Comparison of ENCODE assay signal across 37 cellular contexts in the genomic region with DNA sequence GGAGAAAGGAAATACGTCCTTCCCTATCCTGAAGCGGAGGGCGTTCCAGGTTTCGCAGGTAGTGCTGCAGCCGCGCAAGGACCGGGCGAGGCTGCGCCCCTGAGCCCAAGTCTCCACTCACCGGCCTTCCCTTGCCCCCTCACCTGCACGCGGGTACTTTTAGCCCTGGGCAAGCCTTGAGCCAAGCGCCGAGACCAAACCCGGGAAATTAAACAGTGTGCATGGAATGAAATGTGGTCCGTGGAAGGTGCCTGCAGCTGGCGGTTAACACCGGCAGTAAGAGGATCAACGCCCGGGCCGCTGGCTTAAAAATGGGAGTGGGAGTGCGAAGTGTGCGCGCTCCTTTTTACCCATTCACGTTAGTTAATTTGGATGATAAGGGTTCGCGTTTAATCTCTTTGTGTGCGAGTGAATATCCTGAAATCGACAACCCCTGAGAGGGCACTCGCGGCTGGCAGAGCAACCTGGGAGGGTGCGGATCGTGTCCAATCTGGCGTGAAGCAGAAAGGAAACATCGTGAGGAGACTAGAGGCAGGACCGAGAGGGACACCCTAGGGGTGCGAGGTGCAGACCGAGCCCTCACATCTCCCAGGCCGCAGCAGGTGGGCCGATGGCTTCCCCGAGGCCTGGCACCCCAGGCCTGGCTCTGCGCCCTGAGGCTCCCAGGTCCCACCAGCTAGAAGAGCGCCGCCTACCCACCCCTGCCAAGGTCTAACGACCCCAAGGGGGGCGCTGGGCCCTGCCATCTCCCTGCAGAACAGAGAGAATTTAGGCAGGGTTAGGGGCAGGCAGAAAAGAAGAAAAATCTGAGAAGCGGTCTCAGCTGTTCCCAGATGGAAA. TPM values are rescaled to one million over a fixed set of nuclear protein-coding genes. Genes with fewer than 3 reads are reported as not detected.
DNase-seq lines count a peak whose midpoint lies in the region; ATAC-seq and TF ChIP-seq lines count a peak whose summit lies in the region.
"Had no signal": no experiment of that assay in that cellular context is flagged by ENCODE, and none has a peak within 500 bp of the region (broad histone marks: within the 10 kb centered on the region; RNA-seq: fewer than 3 reads in every experiment).

No MANE protein-coding gene starts in this region.

- H4K20me1 ChIP-seq in neural cell (ENCODE audit: insufficient read depth) = no peaks in the 10 kb centered on the region

- no peak overlapping the region for H3K9ac ChIP-seq in neural cell (ENCODE audit: low read length)

- H3K4me2 ChIP-seq in neural cell (ENCODE audit: low read length) = no peak overlapping the region

- no peak overlapping the region for H3K27ac ChIP-seq in neural cell (ENCODE audit: low read length)
- H3K27ac ChIP-seq: brain microvascular endothelial cell, esophagus squamous epithelium, foreskin keratinocyte, heart left ventricle, sigmoid colon, WERI-Rb-1 had no signal

- H3K79me2 ChIP-seq in neural cell (replicated peaks; ENCODE audit: insufficient read depth, low read length) = no peaks in the 10 kb centered on the region

- TF ChIP-seq RAD21 in neural cell (conservative IDR thresholded peaks at IDR 0.05) = no peak

- no peak for TF ChIP-seq EP300 in neural cell (conservative IDR thresholded peaks at IDR 0.05; ENCODE audit: poor library complexity, severe bottlenecking)

- H3K9me3 ChIP-seq in neural cell (ENCODE audit: low read length) = no peaks in the 10 kb centered on the region
- H3K9me3 ChIP-seq: BE2C, esophagus squamous epithelium, heart left ventricle, sigmoid colon had no signal

- H3K36me3 ChIP-seq in H7 (replicated peaks; ENCODE audit: control insufficient read depth, insufficient read depth, low read length) (no peaks in the 10 kb centered on the region), neural cell (ENCODE audit: insufficient read depth, low read length) (no peaks in the 10 kb centered on the region)
- H3K36me3 ChIP-seq: BE2C, brain microvascular endothelial cell, esophagus squamous epithelium, heart left ventricle, sigmoid colon, WERI-Rb-1 had no signal

- peaks cover 37% of the 10 kb centered on the region for H3K27me3 Mint-ChIP-seq in endothelial cell (ENCODE audit: unreplicated experiment)

- no peak overlapping the region for H3K27ac Mint-ChIP-seq in endothelial cell (ENCODE audit: unreplicated experiment)
- H3K27ac Mint-ChIP-seq: activated naive CD4-positive, alpha-beta T cell treated with anti-CD3 and anti-CD28 coated beads for 36 hours; CD8-positive, alpha-beta memory T cell; stimulated activated effector memory CD8-positive, alpha-beta T cell treated with anti-CD3 and anti-CD28 coated beads, Interleukin-12 subunit alpha, Interleukin-12 subunit beta, amount 100 ng/mL, for 72 hours had no signal

- no peaks in the 10 kb centered on the region for H3K36me3 Mint-ChIP-seq in endothelial cell (ENCODE audit: low read depth, unreplicated experiment)
- H3K36me3 Mint-ChIP-seq: CD8-positive, alpha-beta memory T cell; IgD-negative memory B cell; stimulated activated effector memory CD8-positive, alpha-beta T cell treated with anti-CD3 and anti-CD28 coated beads, Interleukin-12 subunit alpha, Interleukin-12 subunit beta, amount 100 ng/mL, for 72 hours had no signal

- H3K27me3 ChIP-seq in H7 (ENCODE audit: control insufficient read depth, insufficient read depth, low read length) = peaks cover 91% of the 10 kb centered on the region
- peaks cover 100% of the 10 kb centered on the region for H3K27me3 ChIP-seq in neural cell (ENCODE audit: insufficient read depth, low read depth, low read length)

- no peak overlapping the region for H2AFZ ChIP-seq in neural cell (ENCODE audit: low read depth, low read length)

- no peaks in the 10 kb centered on the region for H3K9me2 ChIP-seq in neural cell (ENCODE audit: insufficient read depth, low read length)

- ATAC-seq in omental fat pad (ENCODE audit: low FRiP score) = no peak
- ATAC-seq in GM21825 (IDR thresholded peaks at IDR 0.05; ENCODE audit: unreplicated experiment) = no peak
- ATAC-seq: foreskin keratinocyte; GM12878; heart left ventricle; left cardiac atrium; stimulated activated effector memory CD8-positive, alpha-beta T cell treated with anti-CD3 and anti-CD28 coated beads, Interleukin-12 subunit alpha, Interleukin-12 subunit beta, amount 100 ng/mL, for 72 hours had no signal

- H3K9me3 Mint-ChIP-seq in endothelial cell (ENCODE audit: unreplicated experiment) = no peaks in the 10 kb centered on the region
- H3K9me3 Mint-ChIP-seq: activated naive CD4-positive, alpha-beta T cell treated with anti-CD3 and anti-CD28 coated beads for 36 hours; CD8-positive, alpha-beta memory T cell; IgD-negative memory B cell; neural crest cell; stimulated activated effector memory CD8-positive, alpha-beta T cell treated with anti-CD3 and anti-CD28 coated beads, Interleukin-12 subunit alpha, Interleukin-12 subunit beta, amount 100 ng/mL, for 72 hours had no signal

- H3K4me1 Mint-ChIP-seq in endothelial cell (ENCODE audit: unreplicated experiment) = peaks cover 14% of the 10 kb centered on the region

- H3K4me3 Mint-ChIP-seq in endothelial cell (ENCODE audit: unreplicated experiment) = peak overlapping the region; percentile 37
- H3K4me3 Mint-ChIP-seq: activated naive CD4-positive, alpha-beta T cell treated with anti-CD3 and anti-CD28 coated beads for 36 hours; CD8-positive, alpha-beta memory T cell; neural crest cell; stimulated activated effector memory CD8-positive, alpha-beta T cell treated with anti-CD3 and anti-CD28 coated beads, Interleukin-12 subunit alpha, Interleukin-12 subunit beta, amount 100 ng/mL, for 72 hours had no signal

- DNase-seq in ELF-1 (ENCODE audit: low read depth, low spot score) = peak; percentile 46
- peak; percentile 64 for DNase-seq in H7
- DNase-seq in endothelial cell (ENCODE audit: low spot score) = no peak
- no peak for DNase-seq in NOMO-1 treated with DMSO at 0.1 percent for 48 hours (lab: John Stamatoyannopoulos, UW; ENCODE audit: unreplicated experiment)
- no peak for DNase-seq in stimulated activated CD4-positive, alpha-beta T cell treated with anti-CD3 and anti-CD28 coated beads, Interleukin-1b, Interleukin-23, amount 100 ng/mL, for 48 hours
- DNase-seq in omental fat pad (ENCODE audit: low spot score) = no peak
- DNase-seq: activated naive CD4-positive, alpha-beta T cell treated with anti-CD3 and anti-CD28 coated beads for 36 hours; BE2C; brain microvascular endothelial cell; CD8-positive, alpha-beta memory T cell; cerebellar nuclear complex; dermis blood vessel endothelial cell; EL; esophagus squamous epithelium; foreskin keratinocyte; heart left ventricle; left cardiac atrium; mammary epithelial cell; MV-4-11; NCI-H1436; NCI-H2081; NCI-H345; NCI-H748 treated with DMSO at 0.1 percent for 48 hours; sigmoid colon; stimulated activated CD4-positive, alpha-beta T cell treated with anti-CD3 and anti-CD28 coated beads, Interleukin-15, amount 100 ng/mL, for 24 hours; SW 1271; T-helper 9 cell; trophoblast cell; WERI-Rb-1 had no signal

- H3K4me3 ChIP-seq in H7 (ENCODE audit: insufficient read depth, low read depth, low read length) (peak overlapping the region; percentile 17; the same call in 1 of the 2 replicates), neural cell (ENCODE audit: low read length) (peak overlapping the region; percentile 29)
- H3K4me3 ChIP-seq: esophagus squamous epithelium, GM12878, heart left ventricle, sigmoid colon had no signal

- no peaks in the 10 kb centered on the region for H3F3A ChIP-seq in neural cell (ENCODE audit: insufficient read depth, low read length, poor library complexity, severe bottlenecking)

- TF ChIP-seq CTCF in endothelial cell (IDR thresholded peaks at IDR 0.05; ENCODE audit: unreplicated experiment) (no peak), neural cell (IDR thresholded peaks at IDR 0.05; ENCODE audit: poor library complexity, severe bottlenecking) (no peak), omental fat pad (IDR thresholded peaks at IDR 0.05) (no peak)

TF ChIP-seq in neural cell, 6 proteins besides CTCF, POLR2A, EP300 and RAD21:
- peak; percentile 31 for TF ChIP-seq EZH2 (IDR thresholded peaks at IDR 0.05; ENCODE audit: borderline replicate concordance, insufficient read depth, low read length, poor library complexity, severe bottlenecking)
- TF ChIP-seq SMC3 (conservative IDR thresholded peaks at IDR 0.05; ENCODE audit: poor library complexity) = no peak

RNA-seq across cellular contexts. Expression of a gene that starts 2.0 kb away (rescaled TPM):
- 0.96 TPM in 1 of 2 replicates, not detected in the other for total RNA-seq in H7 (2014; rRNA removed; shearing (Covaris generic))
- total RNA-seq in endothelial cell (ENCODE audit: unreplicated experiment) (not detected), omental fat pad (not detected)
- not detected in 2 replicates for polyA plus RNA-seq in neural cell
- not detected in 2 replicates for polyA minus RNA-seq in neural cell
- total RNA-seq: activated naive CD4-positive, alpha-beta T cell treated with anti-CD3 and anti-CD28 coated beads for 36 hours; CD8-positive, alpha-beta memory T cell; dermis blood vessel endothelial cell; esophagus squamous epithelium; foreskin keratinocyte; GM12878; heart left ventricle; left cardiac atrium; mammary epithelial cell; mucosa of gallbladder; neural crest cell; sigmoid colon; subcutaneous adipose tissue had no signal
- polyA plus RNA-seq: CD8-positive, alpha-beta memory T cell; foreskin keratinocyte; GM12878; heart left ventricle; IgD-negative memory B cell; mammary epithelial cell; sigmoid colon had no signal

Comparison
In these comparisons a context has a peak if more than half of its experiments do, and no peak if none do; other contexts are left out.
1. DNase-seq: peak in ELF-1 (single experiment) and H7 (single experiment); none in endothelial cell (single experiment), NOMO-1 treated with DMSO at 0.1 percent for 48 hours (single experiment), stimulated activated CD4-positive, alpha-beta T cell treated with anti-CD3 and anti-CD28 coated beads, Interleukin-1b, Interleukin-23, amount 100 ng/mL, for 48 hours (single experiment) and omental fat pad (single experiment).